In the genomic region with DNA sequence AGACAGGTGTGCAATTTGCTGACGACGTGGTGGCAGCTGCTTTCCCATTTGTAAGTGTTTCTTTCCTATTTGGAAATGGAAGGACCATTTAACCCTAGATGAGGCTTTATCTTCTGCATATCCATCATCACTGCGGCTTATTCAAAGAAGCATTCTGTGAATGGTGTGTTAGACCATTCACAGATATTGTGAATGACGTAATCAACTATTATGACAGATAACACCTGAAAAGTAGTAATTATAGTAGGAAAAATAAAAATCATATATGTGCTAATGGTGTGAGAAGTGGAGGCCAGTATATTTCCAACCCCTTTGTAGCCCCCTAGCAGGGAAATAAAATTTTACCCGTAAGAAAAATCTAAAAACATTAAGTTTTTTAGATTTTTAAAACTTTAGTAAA, we compare ENCODE assay signal across 20 cellular contexts.
DNase-seq lines count a peak whose midpoint lies in the region; ATAC-seq, FAIRE-seq and TF ChIP-seq lines count a peak whose summit lies in the region.
"Had no signal": no experiment of that assay in that cellular context is flagged by ENCODE, and none has a peak within 500 bp of the region (broad histone marks: within the 10 kb centered on the region; RNA-seq: fewer than 3 reads in every experiment).

No MANE protein-coding gene starts in this region.

- WGBS in HepG2 (ENCODE audit: low lambda C conversion rate): 11% methylated on average over 5 of the region's 5 CpGs
- WGBS in right lobe of liver (ENCODE audit: insufficient coverage, low coverage, low lambda C conversion rate, missing lambda C conversion rate): 60% methylated on average over 5 of the region's 5 CpGs

- no peak overlapping the region for H3K4me2 ChIP-seq in HepG2 (ENCODE audit: low read depth, low read length)
- H3K4me2 ChIP-seq: A549; BLaER1 treated with 17β-estradiol and CSF1 and Interleukin-3, amounts not matched to agents 10 nM and 100 nM had no signal

- H3K9ac ChIP-seq in HepG2 (ENCODE audit: insufficient read depth, low read depth, low read length): no peak overlapping the region
- H3K9ac ChIP-seq: BLaER1 treated with 17β-estradiol and CSF1 and Interleukin-3, amounts not matched to agents 10 nM and 100 nM had no signal

- no peak for FAIRE-seq in HepG2 (lab: Jason Lieb, UNC)
- FAIRE-seq: A549, D721Med, G401.6, GM12891, GM19239 had no signal

- H3K4me1 ChIP-seq in HepG2 (ENCODE audit: insufficient read depth, low read length) (no peaks in the 10 kb centered on the region), right lobe of liver (no peaks in the 10 kb centered on the region)
- H3K4me1 ChIP-seq: A549; BLaER1 treated with 17β-estradiol and CSF1 and Interleukin-3, amounts not matched to agents 10 nM and 100 nM; Caco-2 had no signal

- TF ChIP-seq CTCF in HepG2 (CRISPR knock-in tag; IDR thresholded peaks at IDR 0.05) (no peak), right lobe of liver (IDR thresholded peaks at IDR 0.05) (no peak)

- no peaks in the 10 kb centered on the region for H4K20me1 ChIP-seq in HepG2 (ENCODE audit: insufficient read depth, low read length)
- H4K20me1 ChIP-seq: BLaER1 treated with 17β-estradiol and CSF1 and Interleukin-3, amounts not matched to agents 10 nM and 100 nM had no signal

- DNase-seq in HepG2 (ENCODE audit: low spot score) (no peak), right lobe of liver (no peak), NCI-H146 (lab: John Stamatoyannopoulos, UW) (peak; percentile 64)
- DNase-seq: AML-193; Caco-2; Calu3; CD4-positive, alpha-beta T cell; CD8-positive, alpha-beta T cell; DMS79 treated with DMSO at 0.1 percent for 48 hours; GF-D8 had no signal

- H2AFZ ChIP-seq in HepG2 (ENCODE audit: low read length): no peak overlapping the region

- intact Hi-C loops in HepG2 (cut with micrococcal nuclease; ENCODE audit: unreplicated experiment): no loop called here
- intact Hi-C loops in right lobe of liver (cut with DNase I): no loop called here

- TF ChIP-seq EP300 in HepG2 (IDR thresholded peaks at IDR 0.05; ENCODE audit: low read depth in 2 of 2, low read length in 2 of 2): no peak
- TF ChIP-seq EP300 in HepG2 (CRISPR knock-in tag; IDR thresholded peaks at IDR 0.05; ENCODE audit: borderline replicate concordance): no peak

- H3K9me3 ChIP-seq in HepG2 (ENCODE audit: low read length): no peaks in the 10 kb centered on the region
- H3K9me3 ChIP-seq in right lobe of liver: no peaks in the 10 kb centered on the region
- H3K9me3 ChIP-seq: A549; BLaER1 treated with 17β-estradiol and CSF1 and Interleukin-3, amounts not matched to agents 10 nM and 100 nM; Caco-2 had no signal

- in situ Hi-C loops in HepG2 (cut with HindIII; ENCODE audit: extremely low pct_ligation_motif_present, low pct_unique_long_range_greater_than_20kb): no loop called here

- BruUV-seq in HepG2 (replicated peaks; lab: Mats Ljungman, UMichigan): no TSS peak

- ATAC-seq in HepG2: no peak
- no peak for ATAC-seq in right lobe of liver
- ATAC-seq in HG02588 (IDR thresholded peaks at IDR 0.05; ENCODE audit: unreplicated experiment): no peak
- ATAC-seq in activated CD4-positive, CD25-positive, alpha-beta regulatory T cell treated with anti-CD3 and anti-CD28 coated beads, Interleukin-2, amount 50 U/mL, for 24 hours: no peak
- ATAC-seq: A549; CD8-positive, alpha-beta T cell had no signal

- no peak overlapping the region for H3K4me3 ChIP-seq in HepG2 (replicated peaks in 1 of 3; ENCODE audit: insufficient read depth in 1 of 3, low read depth in 2 of 3, low read length in 3 of 3)
- no peak overlapping the region for H3K4me3 ChIP-seq in right lobe of liver
- H3K4me3 ChIP-seq: A549; BLaER1 treated with 17β-estradiol and CSF1 and Interleukin-3, amounts not matched to agents 10 nM and 100 nM had no signal

- TF ChIP-seq RAD21 in HepG2 (CRISPR knock-in tag; IDR thresholded peaks at IDR 0.05): no peak

- H3K27ac ChIP-seq in HepG2 (ENCODE audit: extremely low read length, insufficient read depth, low read length) (no peak overlapping the region), right lobe of liver (no peak overlapping the region)
- H3K27ac ChIP-seq: 22Rv1; A549; BLaER1 treated with 17β-estradiol and CSF1 and Interleukin-3, amounts not matched to agents 10 nM and 100 nM; C4-2B had no signal

- no peak for TF ChIP-seq POLR2A in HepG2 (IDR thresholded peaks at IDR 0.05; ENCODE audit: insufficient read depth in 1 of 2, low read depth in 2 of 2, low read length in 2 of 2)
- no peak for TF ChIP-seq POLR2A in right lobe of liver (IDR thresholded peaks at IDR 0.05)

- H3K79me2 ChIP-seq in HepG2 (ENCODE audit: insufficient read depth, low read length): no peaks in the 10 kb centered on the region

- H3K36me3 ChIP-seq in HepG2 (replicated peaks in 1 of 2; ENCODE audit: control insufficient read depth in 1 of 2, insufficient read depth in 2 of 2, low read length in 2 of 2) (no peaks in the 10 kb centered on the region), right lobe of liver (no peaks in the 10 kb centered on the region)
- H3K36me3 ChIP-seq: BLaER1 treated with 17β-estradiol and CSF1 and Interleukin-3, amounts not matched to agents 10 nM and 100 nM had no signal

- H3K27me3 ChIP-seq in HepG2 (ENCODE audit: control insufficient read depth in 1 of 2, insufficient read depth in 2 of 2, low read length in 2 of 2) (no peaks in the 10 kb centered on the region), right lobe of liver (no peaks in the 10 kb centered on the region)
- H3K27me3 ChIP-seq: BLaER1 treated with 17β-estradiol and CSF1 and Interleukin-3, amounts not matched to agents 10 nM and 100 nM had no signal

- CTCF ChIA-PET in HepG2 (lab: Yijun Ruan, JAX; ENCODE audit: low intra/inter-chr PET ratio, low total read pairs): no interaction called here

- POLR2A ChIA-PET in HepG2 (lab: Yijun Ruan, JAX): no interaction called here

TF ChIP-seq in HepG2, 621 proteins besides CTCF, POLR2A, EP300 and RAD21:
- TF ChIP-seq CREB1 (IDR thresholded peaks at IDR 0.05): peak; percentile 84
- no peak for TF ChIP-seq CREB1 (CRISPR knock-in tag; IDR thresholded peaks at IDR 0.05)
- TF ChIP-seq ATF7 (IDR thresholded peaks at IDR 0.05): peak; percentile 97
- TF ChIP-seq ATF7 (CRISPR knock-in tag; IDR thresholded peaks at IDR 0.05): no peak
- no peak for TF ChIP-seq CC2D1A (CRISPR knock-in tag; IDR thresholded peaks at IDR 0.05)
